In genomic region chr19:55801416-55801815, GRCh38 we compare ENCODE assay signal across 33 cellular contexts. TPM values are rescaled to one million over a fixed set of nuclear protein-coding genes. Genes with fewer than 3 reads are reported as not detected.
"Had no signal": no experiment of that assay in that cellular context is flagged by ENCODE, and none has a peak within 500 bp of the region (broad histone marks: within the 10 kb centered on the region; RNA-seq: fewer than 3 reads in every experiment).

No MANE protein-coding gene starts in this region.

- H3K4me3 Mint-ChIP-seq: endodermal cell; mesothelial cell of epicardium; naive B cell; nephron; neural progenitor cell; stimulated activated effector memory CD8-positive, alpha-beta T cell treated with anti-CD3 and anti-CD28 coated beads, Interleukin-12 subunit alpha, Interleukin-12 subunit beta, amount 100 ng/mL, for 72 hours; stimulated activated naive CD8-positive, alpha-beta T cell treated with anti-CD3 and anti-CD28 coated beads, Interleukin-15, Interleukin-2, amounts not matched to agents 100 ng/mL and 50 ng/mL, for 24 hours had no signal

- H3K27me3 ChIP-seq: gastrocnemius medialis, neural progenitor cell, right atrium auricular region, tibial nerve, vagina had no signal

- H3K27ac ChIP-seq: dorsolateral prefrontal cortex, epithelial cell of prostate, gastrocnemius medialis, neural progenitor cell, prostate gland, right atrium auricular region, thoracic aorta, tibial nerve, vagina had no signal

- H3K36me3 ChIP-seq: gastrocnemius medialis, neural progenitor cell, prostate gland, right atrium auricular region, thoracic aorta, tibial nerve, vagina had no signal

- H3K36me3 Mint-ChIP-seq: neural progenitor cell; stimulated activated effector memory CD8-positive, alpha-beta T cell treated with anti-CD3 and anti-CD28 coated beads, Interleukin-12 subunit alpha, Interleukin-12 subunit beta, amount 100 ng/mL, for 72 hours had no signal

- H3K4me1 Mint-ChIP-seq: endodermal cell; mesothelial cell of epicardium; nephron; neural progenitor cell; stimulated activated effector memory CD8-positive, alpha-beta T cell treated with anti-CD3 and anti-CD28 coated beads, Interleukin-12 subunit alpha, Interleukin-12 subunit beta, amount 100 ng/mL, for 72 hours had no signal

- H3K27ac Mint-ChIP-seq: endodermal cell; mesothelial cell of epicardium; nephron; neural progenitor cell; stimulated activated effector memory CD8-positive, alpha-beta T cell treated with anti-CD3 and anti-CD28 coated beads, Interleukin-12 subunit alpha, Interleukin-12 subunit beta, amount 100 ng/mL, for 72 hours; stimulated activated naive CD8-positive, alpha-beta T cell treated with anti-CD3 and anti-CD28 coated beads, Interleukin-15, Interleukin-2, amounts not matched to agents 100 ng/mL and 50 ng/mL, for 24 hours had no signal

- H3K4me1 ChIP-seq: gastrocnemius medialis, neural progenitor cell, prostate gland, right atrium auricular region, tibial nerve, vagina had no signal

- H3K9me3 ChIP-seq: gastrocnemius medialis, mucosa of descending colon, prostate gland, thoracic aorta, vagina had no signal

- H3K4me3 ChIP-seq: dorsolateral prefrontal cortex, gastrocnemius medialis, lung, mucosa of descending colon, neural progenitor cell, prostate gland, right atrium auricular region, smooth muscle cell, thoracic aorta, tibial nerve, vagina had no signal

- DNase-seq: dorsolateral prefrontal cortex; effector CD4-positive, alpha-beta T cell; endodermal cell; foreskin fibroblast; gastrocnemius medialis; head of caudate nucleus; kidney; mesenchymal stem cell; mucosa of descending colon; naive B cell; stimulated activated CD4-positive, alpha-beta T cell treated with anti-CD3 and anti-CD28 coated beads, Interleukin-12 subunit alpha, Interleukin-12 subunit beta, amount 100 ng/mL, for 4 hours; stimulated activated CD4-positive, alpha-beta T cell treated with anti-CD3 and anti-CD28 coated beads, Interleukin-2, amount 100 ng/mL, for 24 hours; stimulated activated CD4-positive, alpha-beta T cell treated with anti-CD3 and anti-CD28 coated beads, Interleukin-4, amount 100 ng/mL, for 24 hours had no signal

- H3K4me2 ChIP-seq: neural progenitor cell, smooth muscle cell had no signal

- H3K9ac ChIP-seq: neural progenitor cell had no signal

- H2AFZ ChIP-seq: neural progenitor cell had no signal

- ATAC-seq: esophagus mucosa; gastrocnemius medialis; mucosa of descending colon; sciatic nerve; stimulated activated effector memory CD8-positive, alpha-beta T cell treated with anti-CD3 and anti-CD28 coated beads, Interleukin-12 subunit alpha, Interleukin-12 subunit beta, amount 100 ng/mL, for 72 hours had no signal

RNA-seq across cellular contexts. Expression of gene NLRP11, which starts 30.4 kb away (rescaled TPM):
- total RNA-seq: endodermal cell, esophagus mucosa, gastrocnemius medialis, glomerular endothelial cell, lung, mesothelial cell of epicardium, osteoblast, right atrium auricular region, sciatic nerve, smooth muscle cell, thoracic aorta, tibial nerve, ureter, vagina had no signal
- polyA plus RNA-seq: lung, smooth muscle cell had no signal

RNA-seq across cellular contexts. Expression of gene RFPL4AL1, which starts 32.5 kb away (rescaled TPM):
- total RNA-seq: dorsolateral prefrontal cortex, endodermal cell, esophagus mucosa, gastrocnemius medialis, glomerular endothelial cell, kidney, left lobe of liver, lung, mesothelial cell of epicardium, osteoblast, prostate gland, right atrium auricular region, sciatic nerve, smooth muscle cell, thoracic aorta, tibial nerve, ureter, vagina had no signal
- polyA plus RNA-seq: lung, smooth muscle cell had no signal

RNA-seq across cellular contexts. Expression of gene NLRP4, which starts 34.9 kb away (rescaled TPM):
- total RNA-seq: endodermal cell, esophagus mucosa, gastrocnemius medialis, glomerular endothelial cell, left lobe of liver, liver, mesothelial cell of epicardium, mucosa of descending colon, osteoblast, right atrium auricular region, sciatic nerve, smooth muscle cell, thoracic aorta, tibial nerve, ureter, vagina had no signal
- polyA plus RNA-seq: liver, lung, smooth muscle cell had no signal

RNA-seq across cellular contexts. Expression of gene RFPL4A, which starts 42.5 kb away (rescaled TPM):
- total RNA-seq: dorsolateral prefrontal cortex, endodermal cell, esophagus mucosa, gastrocnemius medialis, glomerular endothelial cell, liver, lung, mesothelial cell of epicardium, mucosa of descending colon, osteoblast, right atrium auricular region, sciatic nerve, smooth muscle cell, thoracic aorta, ureter, vagina had no signal
- polyA plus RNA-seq: lung, smooth muscle cell had no signal
